In the genomic region with DNA sequence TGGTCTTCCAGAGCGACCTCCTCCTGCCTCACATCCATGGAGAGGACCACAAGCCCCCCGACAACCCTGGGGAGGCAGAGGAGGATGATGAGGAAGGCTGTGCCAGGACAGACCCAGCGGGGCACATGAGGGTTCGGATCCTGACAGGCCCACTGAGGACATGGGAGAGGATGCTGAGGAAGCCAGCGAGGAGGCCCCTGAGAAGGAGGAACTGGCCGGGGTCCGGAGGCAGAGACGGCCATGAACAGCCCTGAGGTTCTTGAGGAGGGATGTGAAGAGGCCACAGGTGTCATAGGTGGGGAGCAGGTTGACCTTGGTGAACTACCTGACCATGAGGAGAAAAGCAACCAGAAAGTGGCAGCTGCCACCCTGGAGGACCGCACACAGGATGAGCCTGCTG, we compare ENCODE assay signal across 32 cellular contexts. TPM values are rescaled to one million over a fixed set of nuclear protein-coding genes. Genes with fewer than 3 reads are reported as not detected.
"Had no signal": no experiment of that assay in that cellular context is flagged by ENCODE, and none has a peak within 500 bp of the region (broad histone marks: within the 10 kb centered on the region; RNA-seq: fewer than 3 reads in every experiment).

No MANE protein-coding gene starts in this region.

- H3K9me3 ChIP-seq: adrenal gland, gastrocnemius medialis had no signal

- H3K27ac ChIP-seq: adrenal gland, breast epithelium, cardiac muscle cell, esophagus muscularis mucosa, foreskin keratinocyte, gastrocnemius medialis had no signal

- H3K27me3 ChIP-seq: cardiac muscle cell, foreskin keratinocyte had no signal

- H3K4me3 ChIP-seq: adrenal gland, breast epithelium, cardiac muscle cell, esophagus muscularis mucosa, gastrocnemius medialis had no signal

- H3K36me3 ChIP-seq: adrenal gland, breast epithelium, cardiac muscle cell, esophagus muscularis mucosa, gastrocnemius medialis had no signal

- H3K4me1 Mint-ChIP-seq: brain had no signal

- H3K27ac Mint-ChIP-seq: activated CD4-positive, alpha-beta memory T cell treated with anti-CD3 and anti-CD28 coated beads, Interleukin-2, amount 10 ng/mL, durations not matched to agents 7 days and 5 days; activated CD4-positive, alpha-beta T cell treated with anti-CD3 and anti-CD28 coated beads for 36 hours; activated CD4-positive, alpha-beta T cell treated with anti-CD3 and anti-CD28 coated beads, Interleukin-2, amount 10 ng/mL, durations not matched to agents 7 days and 5 days; activated naive CD8-positive, alpha-beta T cell treated with anti-CD3 and anti-CD28 coated beads for 36 hours; activated naive CD8-positive, alpha-beta T cell treated with anti-CD3 and anti-CD28 coated beads, Interleukin-2, amount 50 U/mL, for 24 hours; activated T-cell treated with anti-CD3 and anti-CD28 coated beads, Interleukin-2, amount 50 U/mL, for 24 hours; activated T-cell treated with anti-CD3 and anti-CD28 coated beads, Interleukin-2, amount 50 U/mL, for 72 hours; brain had no signal

- H3K4me1 ChIP-seq: adrenal gland, breast epithelium, foreskin keratinocyte, gastrocnemius medialis had no signal

- DNase-seq: activated CD4-positive, alpha-beta memory T cell treated with anti-CD3 and anti-CD28 coated beads, Interleukin-2, amount 10 ng/mL, durations not matched to agents 7 days and 5 days; activated CD4-positive, alpha-beta T cell treated with anti-CD3 and anti-CD28 coated beads for 36 hours; activated CD4-positive, alpha-beta T cell treated with anti-CD3 and anti-CD28 coated beads, Interleukin-2, amount 10 ng/mL, durations not matched to agents 7 days and 5 days; activated CD4-positive, alpha-beta T cell treated with anti-CD3 and anti-CD28 coated beads, Interleukin-2, amount 50 U/mL, for 4 hours; activated CD4-positive, CD25-positive, alpha-beta regulatory T cell; activated CD4-positive, CD25-positive, alpha-beta regulatory T cell treated with anti-CD3 and anti-CD28 coated beads, Interleukin-2, amount 50 U/mL, for 72 hours; activated CD8-positive, alpha-beta memory T cell treated with anti-CD3 and anti-CD28 coated beads, Interleukin-2, amount 50 U/mL, for 48 hours; activated gamma-delta T cell; activated naive CD4-positive, alpha-beta T cell; activated naive CD4-positive, alpha-beta T cell treated with anti-CD3 and anti-CD28 coated beads, Interleukin-2, amount 50 U/mL, for 16 hours; activated naive CD8-positive, alpha-beta T cell treated with anti-CD3 and anti-CD28 coated beads for 36 hours; activated naive CD8-positive, alpha-beta T cell treated with anti-CD3 and anti-CD28 coated beads, Interleukin-2, amount 50 U/mL, for 24 hours; activated T-cell treated with anti-CD3 and anti-CD28 coated beads for 4 hours; activated T-cell treated with anti-CD3 and anti-CD28 coated beads, Interleukin-2, amount 50 U/mL, for 24 hours; activated T-cell treated with anti-CD3 and anti-CD28 coated beads, Interleukin-2, amount 50 U/mL, for 72 hours; adrenal gland; amygdala; aorta; central memory CD4-positive, alpha-beta T cell; cortex of kidney; dermis blood vessel endothelial cell; effector CD4-positive, alpha-beta T cell; effector memory CD8-positive, alpha-beta T cell; erythroblast; foreskin keratinocyte; gastrocnemius medialis; glutamatergic neuron; T-helper 2 cell had no signal

- H3K4me3 Mint-ChIP-seq: activated CD4-positive, alpha-beta memory T cell treated with anti-CD3 and anti-CD28 coated beads, Interleukin-2, amount 10 ng/mL, durations not matched to agents 7 days and 5 days; activated CD4-positive, alpha-beta T cell treated with anti-CD3 and anti-CD28 coated beads for 36 hours; activated CD4-positive, alpha-beta T cell treated with anti-CD3 and anti-CD28 coated beads, Interleukin-2, amount 10 ng/mL, durations not matched to agents 7 days and 5 days; activated naive CD8-positive, alpha-beta T cell treated with anti-CD3 and anti-CD28 coated beads for 36 hours; activated naive CD8-positive, alpha-beta T cell treated with anti-CD3 and anti-CD28 coated beads, Interleukin-2, amount 50 U/mL, for 24 hours; activated T-cell treated with anti-CD3 and anti-CD28 coated beads, Interleukin-2, amount 50 U/mL, for 24 hours; brain; effector memory CD8-positive, alpha-beta T cell had no signal

- H3K36me3 Mint-ChIP-seq: brain had no signal

RNA-seq across cellular contexts. Expression of a gene that starts 54.9 kb away (rescaled TPM):
- total RNA-seq: aorta, breast epithelium, cardiac muscle cell, esophagus muscularis mucosa, gastrocnemius medialis had no signal
- polyA plus RNA-seq: adrenal gland, aorta, cardiac muscle cell had no signal
